14 cellular contexts compared by ENCODE assay signal in genomic region chr5:132434813-132435286, GRCh38. TPM values are rescaled to one million over a fixed set of nuclear protein-coding genes. Genes with fewer than 3 reads are reported as not detected.
DNase-seq lines count a peak whose midpoint lies in the region; ATAC-seq, FAIRE-seq and TF ChIP-seq lines count a peak whose summit lies in the region.
"Had no signal": no experiment of that assay in that cellular context is flagged by ENCODE, and none has a peak within 500 bp of the region (broad histone marks: within the 10 kb centered on the region; RNA-seq: fewer than 3 reads in every experiment).

No MANE protein-coding gene starts in this region.

- WGBS in HepG2 (ENCODE audit: low lambda C conversion rate): 12% methylated on average over 6 of the region's 9 CpGs
- WGBS in spleen, 5 donors: 69 to 89% (median 87%) methylated on average over 9 of the region's 9 CpGs

- no peaks in the 10 kb centered on the region for H3K9me3 Mint-ChIP-seq in activated T-cell treated with anti-CD3 and anti-CD28 coated beads, Interleukin-2, amount 50 U/mL, for 24 hours
- H3K9me3 Mint-ChIP-seq: brain had no signal

- in situ Hi-C loops in HepG2 (cut with HindIII; ENCODE audit: extremely low pct_ligation_motif_present, low pct_unique_long_range_greater_than_20kb): no loop called here

- no peak for TF ChIP-seq CTCF in HepG2 (CRISPR knock-in tag; IDR thresholded peaks at IDR 0.05)
- no peak for TF ChIP-seq CTCF in spleen (IDR thresholded peaks at IDR 0.05 in 8 of 11, conservative IDR thresholded peaks at IDR 0.05 in 3 of 11)

- intact Hi-C loops in HepG2 (cut with micrococcal nuclease; ENCODE audit: unreplicated experiment): no loop called here
- intact Hi-C loops in spleen (cut with DNase I; ENCODE audit: low total_unique reads): no loop called here

- H3K27me3 Mint-ChIP-seq in activated T-cell treated with anti-CD3 and anti-CD28 coated beads, Interleukin-2, amount 50 U/mL, for 24 hours: no peaks in the 10 kb centered on the region
- H3K27me3 Mint-ChIP-seq in T-helper 17 cell: no peaks in the 10 kb centered on the region

- peak overlapping the region in 2 of 3 experiments; percentile 9 to 39; a peak in 2 of 6 replicates for H3K4me3 ChIP-seq in HepG2 (replicated peaks in 1 of 3; ENCODE audit: insufficient read depth in 1 of 3, low read depth in 2 of 3, low read length in 3 of 3)
- H3K4me3 ChIP-seq in spleen: no peak overlapping the region

- H3K4me1 ChIP-seq in HepG2 (ENCODE audit: insufficient read depth, low read length) (peaks cover 26% of the 10 kb centered on the region), spleen (peaks cover 62 to 100% (median 93%) of the 10 kb centered on the region in 6 donors)

- H3K9ac ChIP-seq in HepG2 (ENCODE audit: insufficient read depth, low read depth, low read length): peak overlapping the region; percentile 19; the same call in 1 of the 2 replicates

- no peaks in the 10 kb centered on the region for H4K20me1 ChIP-seq in HepG2 (ENCODE audit: insufficient read depth, low read length)

- peak overlapping the region; percentile 18 for H2AFZ ChIP-seq in HepG2 (ENCODE audit: low read length)

- no TSS peak for BruUV-seq in HepG2 (replicated peaks; lab: Mats Ljungman, UMichigan)

- DNase-seq in activated T-cell treated with anti-CD3 and anti-CD28 coated beads, Interleukin-2, amount 50 U/mL, for 24 hours: peak; percentile 25
- DNase-seq in activated T-cell treated with anti-CD3 and anti-CD28 coated beads, Interleukin-2, amount 50 U/mL, for 1 hour: no peak
- DNase-seq in T-helper 17 cell: no peak
- peak; percentile 44 for DNase-seq in HepG2 (ENCODE audit: low spot score)
- no peak for DNase-seq in spleen
- DNase-seq in HT-29 (ENCODE audit: low spot score): no peak
- no peak for DNase-seq in RCC 7860 (ENCODE audit: low spot score)
- DNase-seq: ACHN; EL; NCI-H1092 treated with DMSO at 0.1 percent for 48 hours; nucleus accumbens; stimulated activated CD4-positive, alpha-beta T cell treated with anti-CD3 and anti-CD28 coated beads, Interleukin-2, amount 100 ng/mL, for 24 hours had no signal

- ATAC-seq in T-helper 17 cell: no peak
- peak; percentile 96 for ATAC-seq in HepG2
- ATAC-seq in GM21515 (IDR thresholded peaks at IDR 0.05; ENCODE audit: unreplicated experiment): no peak

- no peaks in the 10 kb centered on the region for H3K36me3 ChIP-seq in HepG2 (replicated peaks in 1 of 2; ENCODE audit: control insufficient read depth in 1 of 2, insufficient read depth in 2 of 2, low read length in 2 of 2)
- H3K36me3 ChIP-seq in spleen: peaks cover 0 to 36% (median 4%) of the 10 kb centered on the region in 6 donors

- 0 out of 4 replicates have a peak, but pooled peaks of 1 of the 2 experiments have one; percentile 20 for TF ChIP-seq POLR2A in HepG2 (IDR thresholded peaks at IDR 0.05; ENCODE audit: insufficient read depth in 1 of 2, low read depth in 2 of 2, low read length in 2 of 2)
- TF ChIP-seq POLR2A in spleen (IDR thresholded peaks at IDR 0.05): no peak

- H3K27ac ChIP-seq in HepG2 (ENCODE audit: extremely low read length, insufficient read depth, low read length) (peak overlapping the region; percentile 42), spleen (peak overlapping the region in 6 of 8 donors; percentile 5 to 99 (median 62))

- peaks cover 90% of the 10 kb centered on the region for H3K4me1 Mint-ChIP-seq in activated T-cell treated with anti-CD3 and anti-CD28 coated beads, Interleukin-2, amount 50 U/mL, for 24 hours (ENCODE audit: low read depth)
- H3K4me1 Mint-ChIP-seq in T-helper 17 cell: peaks cover 76% of the 10 kb centered on the region

- H3K27ac Mint-ChIP-seq in activated T-cell treated with anti-CD3 and anti-CD28 coated beads, Interleukin-2, amount 50 U/mL, for 24 hours: peak overlapping the region; percentile 30
- H3K27ac Mint-ChIP-seq in T-helper 17 cell: peak overlapping the region; percentile 95

- no peaks in the 10 kb centered on the region for H3K79me2 ChIP-seq in HepG2 (ENCODE audit: insufficient read depth, low read length)

- H3K9me3 ChIP-seq in T-helper 17 cell (ENCODE audit: control insufficient read depth, low read length, poor library complexity, severe bottlenecking) (no peaks in the 10 kb centered on the region), HepG2 (ENCODE audit: low read length) (no peaks in the 10 kb centered on the region), spleen (no peaks in the 10 kb centered on the region)

- H3K36me3 Mint-ChIP-seq in activated T-cell treated with anti-CD3 and anti-CD28 coated beads, Interleukin-2, amount 50 U/mL, for 24 hours (ENCODE audit: low read depth): peaks cover 57% of the 10 kb centered on the region
- peaks cover 11% of the 10 kb centered on the region for H3K36me3 Mint-ChIP-seq in T-helper 17 cell (ENCODE audit: low read depth)
- H3K36me3 Mint-ChIP-seq: brain had no signal

- H3K27me3 ChIP-seq in HepG2 (ENCODE audit: control insufficient read depth in 1 of 2, insufficient read depth in 2 of 2, low read length in 2 of 2): no peaks in the 10 kb centered on the region
- H3K27me3 ChIP-seq in spleen (replicated peaks in 1 of 7): no peaks in the 10 kb centered on the region

- H3K4me2 ChIP-seq in HepG2 (ENCODE audit: low read depth, low read length): peak overlapping the region; percentile 72

- no peak overlapping the region for H3K4me3 Mint-ChIP-seq in activated T-cell treated with anti-CD3 and anti-CD28 coated beads, Interleukin-2, amount 50 U/mL, for 24 hours
- peak overlapping the region; percentile 58 for H3K4me3 Mint-ChIP-seq in T-helper 17 cell
- H3K4me3 Mint-ChIP-seq: brain had no signal

- no peak for TF ChIP-seq EP300 in HepG2 (IDR thresholded peaks at IDR 0.05; ENCODE audit: low read depth in 2 of 2, low read length in 2 of 2)
- no peak for TF ChIP-seq EP300 in HepG2 (CRISPR knock-in tag; IDR thresholded peaks at IDR 0.05; ENCODE audit: borderline replicate concordance)

- no peak for TF ChIP-seq RAD21 in HepG2 (CRISPR knock-in tag; IDR thresholded peaks at IDR 0.05)

- CTCF ChIA-PET in HepG2 (lab: Yijun Ruan, JAX; ENCODE audit: low intra/inter-chr PET ratio, low total read pairs): no interaction called here

- FAIRE-seq in HepG2 (lab: Jason Lieb, UNC) (peak; percentile 76), RCC 7860 (lab: Jason Lieb, UNC) (no peak)

- POLR2A ChIA-PET in HepG2 (lab: Yijun Ruan, JAX): interaction anchor here (0.7 to 2.4 kb wide), 3 partner anchors 35 to 61 kb away, joined by 3 to 9 read pairs (median 8); partner anchors contain the start of gene IRF1

TF ChIP-seq in HepG2, 621 proteins besides CTCF, POLR2A, EP300 and RAD21 (continues in another document):
- TF ChIP-seq ARID2 (CRISPR knock-in tag; IDR thresholded peaks at IDR 0.05; ENCODE audit: borderline replicate concordance): no peak
- TF ChIP-seq ZGPAT (CRISPR knock-in tag; IDR thresholded peaks at IDR 0.05): no peak

RNA-seq across cellular contexts. Expression of gene IRF1, which starts 55.7 kb away (rescaled TPM):
- total RNA-seq in T-helper 17 cell (100 to 1,000 TPM; 590 to 639 TPM), HepG2 (2016; rRNA removed; fragmentation: Illumina TruSeq; extraction: Trizol) (5.8 and 8.8 TPM in 2 replicates), spleen (100 to 1,000 TPM; 146 to 307 (median 165) TPM)
- 1.2 and 1.9 TPM in 2 replicates for total RNA-seq in HepG2 (2016; cell fraction: cytosol; rRNA removed; fragmentation: Illumina TruSeq; extraction: Trizol; ENCODE audit: low read depth)
- 4.4 and 10.1 TPM in 2 replicates for total RNA-seq in HepG2 (2016; cell fraction: insoluble cytoplasmic fraction; rRNA removed; fragmentation: Illumina TruSeq; extraction: Trizol)
- 2.5 and 3.3 TPM in 2 replicates for total RNA-seq in HepG2 (2016; cell fraction: membrane; rRNA removed; fragmentation: Illumina TruSeq; extraction: Trizol)
- total RNA-seq in HepG2 (2016; cell fraction: nucleus; rRNA removed; fragmentation: Illumina TruSeq; extraction: Trizol): 14.5 and 19.2 TPM in 2 replicates
- polyA plus RNA-seq in HepG2 (2011; rRNA removed) (4.1 and 4.4 TPM in 2 replicates), spleen (100 to 1,000 TPM in 1 of 3 donors, 10 to 100 TPM in 2; 57.9 to 113 (median 59.7) TPM)
- polyA plus RNA-seq in HepG2 (2011; cell fraction: cytosol; rRNA removed): 4.7 and 4.8 TPM in 2 replicates
- polyA plus RNA-seq in HepG2 (2011; cell fraction: nucleus; rRNA removed): 10.1 and 10.8 TPM in 2 replicates
- 3.4 and 4.0 TPM in 2 replicates for polyA plus RNA-seq in HepG2 (2012)
- 0.75 and 0.77 TPM in 2 replicates for polyA plus RNA-seq in HepG2 (2016; cell fraction: cytosol; fragmentation: Illumina TruSeq; extraction: Trizol; ENCODE audit: low read depth)
- 5.3 and 6.8 TPM in 2 replicates for polyA plus RNA-seq in HepG2 (2016; cell fraction: insoluble cytoplasmic fraction; fragmentation: Illumina TruSeq; extraction: Trizol; ENCODE audit: low read depth)
- 0.80 and 1.4 TPM in 2 replicates for polyA plus RNA-seq in HepG2 (2016; cell fraction: membrane; fragmentation: Illumina TruSeq; extraction: Trizol; ENCODE audit: low read depth)
- polyA plus RNA-seq in HepG2 (2016; cell fraction: nucleus; fragmentation: Illumina TruSeq; extraction: Trizol; ENCODE audit: insufficient read depth, low read depth): 8.7 and 9.9 TPM in 2 replicates
- 24.0 and 36.4 TPM in 2 replicates for polyA minus RNA-seq in HepG2 (2011; rRNA and poly(A)+ RNA removed; ENCODE audit: low replicate concordance)
- polyA minus RNA-seq in HepG2 (2011; cell fraction: cytosol; rRNA and poly(A)+ RNA removed): 4.7 and 7.5 TPM in 2 replicates
- 28.5 and 37.7 TPM in 2 replicates for polyA minus RNA-seq in HepG2 (2011; cell fraction: nucleus; rRNA and poly(A)+ RNA removed)
- total RNA-seq in HT-29 (2014; rRNA removed; shearing (Covaris generic)): 52.0 and 58.7 TPM in 2 replicates

Comparison
In these comparisons a context has a peak if more than half of its experiments do, and no peak if none do; other contexts are left out.
1. DNase-seq: peak in activated T-cell treated with anti-CD3 and anti-CD28 coated beads, Interleukin-2, amount 50 U/mL, for 24 hours (single experiment) and HepG2 (single experiment); none in activated T-cell treated with anti-CD3 and anti-CD28 coated beads, Interleukin-2, amount 50 U/mL, for 1 hour (single experiment), T-helper 17 cell (0 of 3), spleen (single experiment), HT-29 (single experiment) and RCC 7860 (single experiment).
2. H3K4me3 ChIP-seq: peak in HepG2 (2 of 3); none in spleen (0 of 8).